ENCODE assay signal across 20 cellular contexts in genomic region chr1:25090707-25091422, GRCh38.
DNase-seq lines count a peak whose midpoint lies in the region; ATAC-seq, FAIRE-seq and TF ChIP-seq lines count a peak whose summit lies in the region.
"Had no signal": no experiment of that assay in that cellular context is flagged by ENCODE, and none has a peak within 500 bp of the region (broad histone marks: within the 10 kb centered on the region; RNA-seq: fewer than 3 reads in every experiment).

No MANE protein-coding gene starts in this region.

- no peak overlapping the region for H3K27ac Mint-ChIP-seq in WTC11
- H3K27ac Mint-ChIP-seq: T-helper 2 cell treated with Interferon-gamma antibody and Interleukin-4, amounts not matched to agents 5 μg/mL and 100 μg/mL, for 36 hours had no signal

- intact Hi-C loops in prostate gland (cut with DNase I) = no loop called here

- no peak for FAIRE-seq in frontal cortex (lab: Jason Lieb, UNC)

- no peaks in the 10 kb centered on the region for H3K27me3 ChIP-seq in BLaER1 treated with 17β-estradiol and CSF1 and Interleukin-3, amounts not matched to agents 10 nM and 100 nM
- H3K27me3 ChIP-seq in HUES48 (ENCODE audit: control insufficient read depth, insufficient read depth, low read length) (no peaks in the 10 kb centered on the region), mesendoderm (ENCODE audit: insufficient read depth, low read length, poor library complexity) (no peaks in the 10 kb centered on the region), prostate gland (replicated peaks; ENCODE audit: insufficient read depth) (no peaks in the 10 kb centered on the region)
- H3K27me3 ChIP-seq: neutrophil had no signal

- no peaks in the 10 kb centered on the region for H3K79me2 ChIP-seq in mesendoderm (ENCODE audit: control insufficient read depth, insufficient read depth, low read length)

- no peak overlapping the region for H2BK15ac ChIP-seq in mesendoderm (replicated peaks; ENCODE audit: low read depth)

- ATAC-seq in WTC11 = no peak
- no peak for ATAC-seq in GM19035 (IDR thresholded peaks at IDR 0.05; ENCODE audit: unreplicated experiment)
- ATAC-seq: activated CD4-positive, CD25-positive, alpha-beta regulatory T cell treated with anti-CD3 and anti-CD28 coated beads, Interleukin-2, amount 50 U/mL, for 24 hours; heart left ventricle; left ventricle myocardium superior; Panc1 had no signal

- H3K18ac ChIP-seq in mesendoderm (ENCODE audit: low read length) = no peak overlapping the region

- no peak overlapping the region for H3K4ac ChIP-seq in mesendoderm (ENCODE audit: low read depth, low read length)

- H3K27ac ChIP-seq in BLaER1 treated with 17β-estradiol and CSF1 and Interleukin-3, amounts not matched to agents 10 nM and 100 nM = no peak overlapping the region
- peak overlapping the region; percentile 18 for H3K27ac ChIP-seq in HUES48 (ENCODE audit: low read depth, low read length)
- H3K27ac ChIP-seq in mesendoderm (ENCODE audit: low read depth, low read length) = no peak overlapping the region
- H3K27ac ChIP-seq in prostate gland = no peak overlapping the region
- H3K27ac ChIP-seq in coronary artery = no peak overlapping the region
- H3K27ac ChIP-seq: heart left ventricle, neutrophil, suprapubic skin had no signal

- H3K36me3 ChIP-seq in BLaER1 treated with 17β-estradiol and CSF1 and Interleukin-3, amounts not matched to agents 10 nM and 100 nM = no peaks in the 10 kb centered on the region
- H3K36me3 ChIP-seq in HUES48 (ENCODE audit: control insufficient read depth, insufficient read depth, low read length) (no peaks in the 10 kb centered on the region), mesendoderm (ENCODE audit: control insufficient read depth, insufficient read depth, low read length) (no peaks in the 10 kb centered on the region), prostate gland (no peaks in the 10 kb centered on the region)
- H3K36me3 ChIP-seq: heart left ventricle, neutrophil, suprapubic skin had no signal

- DNase-seq in WTC11 (ENCODE audit: low spot score) (no peak), mesendoderm (peak; percentile 61), prostate gland (ENCODE audit: low spot score) (no peak), frontal cortex (ENCODE audit: low spot score in 2 of 2) (no peak), coronary artery (ENCODE audit: low spot score) (no peak)
- DNase-seq: anterior cingulate cortex; CD8-positive, alpha-beta memory T cell; heart left ventricle; left ventricle myocardium superior; NCI-H1694 treated with DMSO at 0.1 percent for 48 hours; NCI-H2227 treated with DMSO at 0.1 percent for 48 hours; retina had no signal

- no peak overlapping the region for H4K5ac ChIP-seq in mesendoderm (ENCODE audit: low read length)

- no peak overlapping the region for H3K4me3 Mint-ChIP-seq in WTC11
- H3K4me3 Mint-ChIP-seq: CD8-positive, alpha-beta memory T cell; T-helper 2 cell treated with Interferon-gamma antibody and Interleukin-4, amounts not matched to agents 5 μg/mL and 100 μg/mL, for 36 hours had no signal

- 0 out of 2 replicates have a peak, but pooled peaks cover 3% of the 10 kb centered on the region for H3K4me1 Mint-ChIP-seq in WTC11

- WGBS in mesendoderm (ENCODE audit: extremely low coverage, insufficient coverage, low lambda C conversion rate) = no CpG with 5 or more reads among the region's 13 CpGs
- WGBS in prostate gland = 91% methylated on average over 13 of the region's 13 CpGs

- peak overlapping the region in 9 of 11 experiments; percentile 33 to 77 (median 69); a peak in 16 of 22 replicates for H3K4me2 ChIP-seq in BLaER1 treated with 17β-estradiol and CSF1 and Interleukin-3, amounts not matched to agents 10 nM and 100 nM
- H3K4me2 ChIP-seq in mesendoderm (ENCODE audit: low read length) = no peak overlapping the region

- no peak overlapping the region for H4K8ac ChIP-seq in mesendoderm (ENCODE audit: low read depth, low read length)

- H3K23ac ChIP-seq in mesendoderm (ENCODE audit: low read length) = peak overlapping the region; percentile 15

- no peak overlapping the region for H2BK120ac ChIP-seq in mesendoderm (ENCODE audit: low read depth, low read length)

- no peak overlapping the region for H2AK5ac ChIP-seq in mesendoderm (ENCODE audit: low read length)

- no peak for TF ChIP-seq POLR2A in prostate gland (IDR thresholded peaks at IDR 0.05)

- H3K27me3 Mint-ChIP-seq in WTC11 (ENCODE audit: low read depth) = no peaks in the 10 kb centered on the region; the same call in 1 of the 2 replicates

- H3K56ac ChIP-seq in mesendoderm (ENCODE audit: low read length) = no peak overlapping the region

- no peak for TF ChIP-seq CTCF in WTC11 (IDR thresholded peaks at IDR 0.05)
- TF ChIP-seq CTCF in prostate gland (IDR thresholded peaks at IDR 0.05) = no peak
- TF ChIP-seq CTCF in coronary artery (IDR thresholded peaks at IDR 0.05) = no peak

- H3K9ac ChIP-seq in BLaER1 treated with 17β-estradiol and CSF1 and Interleukin-3, amounts not matched to agents 10 nM and 100 nM = 0 out of 22 replicates have a peak overlapping the region, but pooled peaks of 1 of the 11 experiments have one; percentile 4
- H3K9ac ChIP-seq in HUES48 (ENCODE audit: low read depth, low read length) = no peak overlapping the region
- H3K9ac ChIP-seq in mesendoderm (ENCODE audit: low read length) = no peak overlapping the region

- H3K9me3 ChIP-seq in BLaER1 treated with 17β-estradiol and CSF1 and Interleukin-3, amounts not matched to agents 10 nM and 100 nM (replicated peaks in 1 of 11) = peaks cover under 1 to 12% (median 2%) of the 10 kb centered on the region in 11 experiments; a peak in 17 of 22 replicates
- H3K9me3 ChIP-seq in HUES48 (ENCODE audit: control insufficient read depth, insufficient read depth, low read length) (no peaks in the 10 kb centered on the region), prostate gland (no peaks in the 10 kb centered on the region)
- H3K9me3 ChIP-seq: neutrophil, suprapubic skin had no signal

- no peak overlapping the region for H2BK5ac ChIP-seq in mesendoderm (ENCODE audit: low read length)

- H4K20me1 ChIP-seq in BLaER1 treated with 17β-estradiol and CSF1 and Interleukin-3, amounts not matched to agents 10 nM and 100 nM = no peaks in the 10 kb centered on the region

- peaks cover 6% of the 10 kb centered on the region for H3K9me3 Mint-ChIP-seq in WTC11
- H3K9me3 Mint-ChIP-seq: CD8-positive, alpha-beta memory T cell; T-helper 2 cell treated with Interferon-gamma antibody and Interleukin-4, amounts not matched to agents 5 μg/mL and 100 μg/mL, for 36 hours had no signal

- POLR2A ChIA-PET in WTC11 (lab: Charles Lee) = no interaction called here

- H3K36me3 Mint-ChIP-seq in WTC11 = no peaks in the 10 kb centered on the region

- H3K4me1 ChIP-seq in BLaER1 treated with 17β-estradiol and CSF1 and Interleukin-3, amounts not matched to agents 10 nM and 100 nM = peaks cover 0 to 78% (median 59%) of the 10 kb centered on the region in 10 experiments; a peak in 17 of 20 replicates
- H3K4me1 ChIP-seq in HUES48 (ENCODE audit: control insufficient read depth, insufficient read depth, low read length) (no peaks in the 10 kb centered on the region), mesendoderm (ENCODE audit: control insufficient read depth, low read depth, low read length) (no peaks in the 10 kb centered on the region), prostate gland (replicated peaks) (no peaks in the 10 kb centered on the region)
- H3K4me1 ChIP-seq: heart left ventricle, suprapubic skin had no signal

- CTCF ChIA-PET in WTC11 (lab: Charles Lee) = interaction anchor here (0.9 to 2.3 kb wide), 3 partner anchors 11 to 129 kb away, joined by 3 to 10 read pairs (median 4); no protein-coding TSS in a partner anchor

- no peak overlapping the region for H3K4me3 ChIP-seq in BLaER1 treated with 17β-estradiol and CSF1 and Interleukin-3, amounts not matched to agents 10 nM and 100 nM
- H3K4me3 ChIP-seq in HUES48 (ENCODE audit: low read depth, low read length) = no peak overlapping the region
- H3K4me3 ChIP-seq in mesendoderm (ENCODE audit: low read length) = no peak overlapping the region
- no peak overlapping the region for H3K4me3 ChIP-seq in prostate gland
- H3K4me3 ChIP-seq in coronary artery = no peak overlapping the region
- H3K4me3 ChIP-seq: heart left ventricle, suprapubic skin had no signal

- no peaks in the 10 kb centered on the region for H3K79me1 ChIP-seq in mesendoderm (ENCODE audit: low read length)

TF ChIP-seq in WTC11, 78 proteins besides CTCF, POLR2A, EP300 and RAD21:
- TF ChIP-seq GABPB1 (CRISPR knock-in tag; IDR thresholded peaks at IDR 0.05) = peak; percentile 55; the same call in 1 of the 2 replicates
- no peak for TF ChIP-seq E2F5 (CRISPR knock-in tag; IDR thresholded peaks at IDR 0.05)
